ENCODE assay signal across 34 cellular contexts in the genomic region with DNA sequence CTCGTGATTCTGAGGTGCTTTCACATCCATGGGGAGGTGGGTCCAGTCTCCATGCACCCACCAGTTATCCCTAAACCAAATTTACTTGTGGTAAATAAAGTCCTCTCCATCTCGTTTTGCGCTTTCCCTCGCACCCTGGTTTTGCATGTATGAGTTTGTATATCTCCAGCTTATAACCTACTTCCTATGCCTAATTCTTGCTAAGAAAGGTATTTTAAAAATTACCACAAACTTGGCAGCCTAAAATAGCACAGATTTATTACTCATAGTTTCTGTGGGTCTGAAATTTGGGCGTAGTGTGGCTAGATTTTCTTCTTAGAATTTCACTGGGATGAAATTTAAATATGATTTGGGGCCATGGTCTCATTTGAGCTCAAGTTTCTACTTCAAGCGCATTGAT.
"Had no signal": no experiment of that assay in that cellular context is flagged by ENCODE, and none has a peak within 500 bp of the region (broad histone marks: within the 10 kb centered on the region; RNA-seq: fewer than 3 reads in every experiment).

No MANE protein-coding gene starts in this region.

- H3K9me3 Mint-ChIP-seq: activated CD4-positive, alpha-beta T cell treated with anti-CD3 and anti-CD28 coated beads, Interleukin-2, amount 10 ng/mL, durations not matched to agents 7 days and 5 days; activated naive CD4-positive, alpha-beta T cell treated with anti-CD3 and anti-CD28 coated beads for 36 hours; activated naive CD4-positive, alpha-beta T cell treated with anti-CD3 and anti-CD28 coated beads, Interleukin-2, amount 50 U/mL, for 72 hours; activated T-helper 2 cell treated with anti-CD3 and anti-CD28 coated beads, Interferon-gamma antibody, Interleukin-2, Interleukin-4, amounts not matched to agents 10 μg/mL and 5 μg/mL and 100 μg/mL, durations not matched to agents 14 hours and 24 hours and 36 hours; T-helper 1 cell treated with Interleukin-12 subunit alpha and Interleukin-12 subunit beta and Interleukin-4 antibody, amounts not matched to agents 30 μg/mL and 1 μg/mL, for 36 hours; T-helper 2 cell treated with Interferon-gamma antibody and Interleukin-4, amounts not matched to agents 5 μg/mL and 100 μg/mL, for 36 hours; WTC11 had no signal

- H3K9ac ChIP-seq: SK-N-SH had no signal

- H3K27ac ChIP-seq: adrenal gland, brain microvascular endothelial cell, SJSA1 had no signal

- H3K9me3 ChIP-seq: SJSA1, SK-N-SH had no signal

- ATAC-seq: activated CD4-positive, alpha-beta T cell treated with anti-CD3 and anti-CD28 coated beads for 36 hours; activated CD4-positive, CD25-positive, alpha-beta regulatory T cell treated with anti-CD3 and anti-CD28 coated beads, Interleukin-2, amount 50 U/mL, for 24 hours; activated CD8-positive, alpha-beta T cell treated with anti-CD3 and anti-CD28 coated beads, Interleukin-2, amount 10 ng/mL, durations not matched to agents 7 days and 5 days; activated naive CD4-positive, alpha-beta T cell treated with anti-CD3 and anti-CD28 coated beads, Interleukin-2, amount 50 U/mL, for 72 hours; Panc1; WTC11 had no signal

- H3K27me3 ChIP-seq: adrenal gland, brain microvascular endothelial cell, SJSA1 had no signal

- H3K4me1 ChIP-seq: adrenal gland, SJSA1 had no signal

- DNase-seq: activated CD4-positive, alpha-beta T cell treated with anti-CD3 and anti-CD28 coated beads for 36 hours; activated CD4-positive, alpha-beta T cell treated with anti-CD3 and anti-CD28 coated beads, Interleukin-2, amount 10 ng/mL, durations not matched to agents 7 days and 5 days; activated CD4-positive, alpha-beta T cell treated with anti-CD3 and anti-CD28 coated beads, Interleukin-2, amount 50 U/mL, for 48 hours; activated CD8-positive, alpha-beta T cell treated with anti-CD3 and anti-CD28 coated beads, Interleukin-2, amount 10 ng/mL, durations not matched to agents 7 days and 5 days; activated gamma-delta T cell; activated naive CD4-positive, alpha-beta T cell treated with anti-CD3 and anti-CD28 coated beads for 36 hours; activated T-cell treated with anti-CD3 and anti-CD28 coated beads, Interleukin-2, amount 50 U/mL, for 24 hours; adrenal gland; brain microvascular endothelial cell; central memory CD4-positive, alpha-beta T cell; Kasumi-1; KG1; NCI-H1092 treated with DMSO at 0.1 percent for 48 hours; NCI-H1417; NCI-H146; NCI-H187; NCI-H2029 treated with DMSO at 0.1 percent for 48 hours; NCI-H2107; NCI-H226; NCI-H446 treated with DMSO at 0.1 percent for 48 hours; NCI-H524; NCI-H69; NCI-H82; SHP77 treated with DMSO at 0.1 percent for 48 hours; SK-N-SH had no signal

- H3K27me3 Mint-ChIP-seq: activated CD4-positive, alpha-beta T cell treated with anti-CD3 and anti-CD28 coated beads, Interleukin-2, amount 10 ng/mL, durations not matched to agents 7 days and 5 days; activated T-cell treated with anti-CD3 and anti-CD28 coated beads, Interleukin-2, amount 50 U/mL, for 24 hours had no signal

- H3K27ac Mint-ChIP-seq: activated CD4-positive, alpha-beta T cell treated with anti-CD3 and anti-CD28 coated beads for 36 hours; activated CD4-positive, alpha-beta T cell treated with anti-CD3 and anti-CD28 coated beads, Interleukin-2, amount 10 ng/mL, durations not matched to agents 7 days and 5 days; activated CD8-positive, alpha-beta T cell treated with anti-CD3 and anti-CD28 coated beads, Interleukin-2, amount 10 ng/mL, durations not matched to agents 7 days and 5 days; activated naive CD4-positive, alpha-beta T cell treated with anti-CD3 and anti-CD28 coated beads for 36 hours; activated naive CD4-positive, alpha-beta T cell treated with anti-CD3 and anti-CD28 coated beads, Interleukin-2, amount 50 U/mL, for 72 hours; activated T-cell treated with anti-CD3 and anti-CD28 coated beads, Interleukin-2, amount 50 U/mL, for 24 hours; activated T-helper 2 cell treated with anti-CD3 and anti-CD28 coated beads, Interferon-gamma antibody, Interleukin-2, Interleukin-4, amounts not matched to agents 10 μg/mL and 5 μg/mL and 100 μg/mL, durations not matched to agents 14 hours and 24 hours and 36 hours; T-helper 1 cell treated with Interleukin-12 subunit alpha and Interleukin-12 subunit beta and Interleukin-4 antibody, amounts not matched to agents 30 μg/mL and 1 μg/mL, for 36 hours; T-helper 2 cell treated with Interferon-gamma antibody and Interleukin-4, amounts not matched to agents 5 μg/mL and 100 μg/mL, for 36 hours; WTC11 had no signal

- H3K4me2 ChIP-seq: SK-N-SH had no signal

- H3K36me3 Mint-ChIP-seq: activated naive CD4-positive, alpha-beta T cell treated with anti-CD3 and anti-CD28 coated beads, Interleukin-2, amount 50 U/mL, for 72 hours; WTC11 had no signal

- H3K4me3 ChIP-seq: adrenal gland, SJSA1 had no signal

- H3K4me1 Mint-ChIP-seq: activated CD4-positive, alpha-beta T cell treated with anti-CD3 and anti-CD28 coated beads for 36 hours; activated CD4-positive, alpha-beta T cell treated with anti-CD3 and anti-CD28 coated beads, Interleukin-2, amount 10 ng/mL, durations not matched to agents 7 days and 5 days; WTC11 had no signal

- H3K4me3 Mint-ChIP-seq: activated CD4-positive, alpha-beta T cell treated with anti-CD3 and anti-CD28 coated beads for 36 hours; activated CD4-positive, alpha-beta T cell treated with anti-CD3 and anti-CD28 coated beads, Interleukin-2, amount 10 ng/mL, durations not matched to agents 7 days and 5 days; activated CD8-positive, alpha-beta T cell treated with anti-CD3 and anti-CD28 coated beads, Interleukin-2, amount 10 ng/mL, durations not matched to agents 7 days and 5 days; activated naive CD4-positive, alpha-beta T cell treated with anti-CD3 and anti-CD28 coated beads for 36 hours; activated T-cell treated with anti-CD3 and anti-CD28 coated beads, Interleukin-2, amount 50 U/mL, for 24 hours; T-helper 1 cell treated with Interleukin-12 subunit alpha and Interleukin-12 subunit beta and Interleukin-4 antibody, amounts not matched to agents 30 μg/mL and 1 μg/mL, for 36 hours; T-helper 2 cell treated with Interferon-gamma antibody and Interleukin-4, amounts not matched to agents 5 μg/mL and 100 μg/mL, for 36 hours; WTC11 had no signal

- H3K36me3 ChIP-seq: adrenal gland, brain microvascular endothelial cell, SJSA1 had no signal

- FAIRE-seq: TTC549 had no signal
